ENCODE assay signal across 20 cellular contexts in genomic region chr6:108068182-108068581, GRCh38.
"Had no signal": no experiment of that assay in that cellular context is flagged by ENCODE, and none has a peak within 500 bp of the region (broad histone marks: within the 10 kb centered on the region; RNA-seq: fewer than 3 reads in every experiment).

No MANE protein-coding gene starts in this region.

- H3K4me1 ChIP-seq: parathyroid adenoma, psoas muscle, right lobe of liver, uterus had no signal

- DNase-seq: nephron progenitor cell; nucleus accumbens; ovary; posterior cingulate gyrus; psoas muscle; right cardiac atrium; right lobe of liver; sigmoid colon; spleen; stimulated activated CD4-positive, alpha-beta T cell treated with anti-CD3 and anti-CD28 coated beads, Interleukin-12 subunit alpha, Interleukin-12 subunit beta, amount 100 ng/mL, for 4 hours; stimulated activated naive B cell treated with anti-CD40 and anti-IgM and Interleukin-4, amounts not matched to agents 10 μg/mL and 1 μg/mL and 100 μg/mL, for 72 hours; stimulated activated naive CD4-positive, alpha-beta T cell treated with Interleukin-2 at 50 U/mL for 16 hours; stomach; tibial artery; transverse colon; upper lobe of right lung; uterus had no signal

- H3K27ac ChIP-seq: neutrophil, ovary, parathyroid adenoma, psoas muscle, right lobe of liver, sigmoid colon, spleen, stomach, tibial artery, transverse colon, upper lobe of right lung, uterus had no signal

- H2AFZ ChIP-seq: parathyroid adenoma had no signal

- ATAC-seq: psoas muscle, right cardiac atrium, right lobe of liver, upper lobe of right lung had no signal

- H3K4me2 ChIP-seq: smooth muscle cell had no signal

- H3K36me3 ChIP-seq: ovary, right lobe of liver, upper lobe of right lung, uterus had no signal

- H3K9me3 ChIP-seq: neutrophil, ovary, psoas muscle, right lobe of liver, sigmoid colon, spleen, stomach, tibial artery, transverse colon, upper lobe of right lung, uterus had no signal

- H3K79me2 ChIP-seq: parathyroid adenoma had no signal

- H3K27me3 ChIP-seq: neutrophil, ovary, right lobe of liver, sigmoid colon, spleen, stomach, tibial artery, transverse colon, upper lobe of right lung, uterus had no signal

- H3K4me3 ChIP-seq: ovary, psoas muscle, right lobe of liver, sigmoid colon, smooth muscle cell, spleen, stomach, tibial artery, transverse colon, upper lobe of right lung, uterus had no signal
